Comparison of ENCODE assay signal across 1 cellular context in genomic region chr12:32052300-32052691, GRCh38.
TF ChIP-seq lines count a peak whose summit lies in the region.

No MANE protein-coding gene starts in this region.

TF ChIP-seq in GM23338, 12 proteins besides CTCF, POLR2A, EP300 and RAD21 (continued from another document):
- TF ChIP-seq ZNF462 (CRISPR knock-in tag; IDR thresholded peaks at IDR 0.05): no peak
- TF ChIP-seq ZNF114 (CRISPR knock-in tag; IDR thresholded peaks at IDR 0.05): no peak
- TF ChIP-seq EZH2phosphoT487 (IDR thresholded peaks at IDR 0.05; ENCODE audit: unreplicated experiment): no peak
- no peak for TF ChIP-seq POLR2AphosphoS5 (IDR thresholded peaks at IDR 0.05; ENCODE audit: low read depth)
- TF ChIP-seq CREB1 (CRISPR knock-in tag; IDR thresholded peaks at IDR 0.05; ENCODE audit: low read depth): no peak
- no peak for TF ChIP-seq STAT1 (IDR thresholded peaks at IDR 0.05; ENCODE audit: unreplicated experiment)
TF ChIP-seq in GM23338: peak in this region for 0.
